In the genomic region with DNA sequence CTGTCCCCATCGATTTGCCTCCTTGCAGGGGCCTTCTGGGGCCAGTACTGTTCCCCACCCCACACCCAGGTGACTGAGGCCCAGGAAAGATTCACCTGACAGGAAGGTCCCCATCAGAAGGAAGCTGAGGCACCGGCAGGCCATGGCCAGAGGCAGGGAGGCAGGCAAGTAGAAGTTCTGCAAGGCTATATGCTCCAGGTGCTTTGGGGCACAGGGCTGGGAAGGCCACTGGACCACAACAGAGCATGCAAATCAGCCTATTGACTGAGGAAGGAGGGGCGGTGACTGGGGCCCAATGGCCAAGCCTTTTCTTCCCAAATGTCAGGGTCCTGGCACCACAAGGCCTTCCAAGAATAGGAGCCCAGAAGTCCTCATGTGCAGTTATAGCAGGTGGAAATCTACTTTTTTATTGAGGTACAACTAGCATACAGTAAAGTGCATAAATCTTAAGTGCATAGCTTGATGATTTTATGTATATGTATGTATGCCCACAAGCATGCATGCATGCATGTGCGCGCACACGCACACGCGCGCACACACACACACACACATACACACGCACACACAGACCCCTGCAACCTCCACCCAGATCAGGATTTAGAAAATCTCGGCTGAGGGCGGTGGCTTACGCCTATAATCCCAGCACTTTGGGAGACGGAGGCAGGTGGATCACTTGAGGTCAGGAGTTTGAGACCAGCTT, we compare ENCODE assay signal across 21 cellular contexts. TPM values are rescaled to one million over a fixed set of nuclear protein-coding genes. Genes with fewer than 3 reads are reported as not detected.
DNase-seq lines count a peak whose midpoint lies in the region; ATAC-seq and TF ChIP-seq lines count a peak whose summit lies in the region.
"Had no signal": no experiment of that assay in that cellular context is flagged by ENCODE, and none has a peak within 500 bp of the region (broad histone marks: within the 10 kb centered on the region; RNA-seq: fewer than 3 reads in every experiment).

A gene with protein sequence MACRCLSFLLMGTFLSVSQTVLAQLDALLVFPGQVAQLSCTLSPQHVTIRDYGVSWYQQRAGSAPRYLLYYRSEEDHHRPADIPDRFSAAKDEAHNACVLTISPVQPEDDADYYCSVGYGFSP (minus strand): TSS at position 206 of the 700 bp plus-strand sequence. CDS start 62 bp downstream, at position 144.

- H3K27ac Mint-ChIP-seq in stimulated activated naive CD8-positive, alpha-beta T cell treated with anti-CD3 and anti-CD28 coated beads, Interleukin-15, Interleukin-2, amounts not matched to agents 100 ng/mL and 50 ng/mL, for 24 hours, result no peak within 1 kb of the TSS
- H3K27ac Mint-ChIP-seq in memory B cell, result peak within 1 kb of the TSS; percentile 97
- H3K27ac Mint-ChIP-seq in activated CD8-positive, alpha-beta memory T cell treated with anti-CD3 and anti-CD28 coated beads, Interleukin-2, amount 10 ng/mL, durations not matched to agents 7 days and 5 days, result no peak within 1 kb of the TSS
- H3K27ac Mint-ChIP-seq: nephron progenitor cell had no signal

- no peaks in the 10 kb centered on the region for H3K36me3 Mint-ChIP-seq in stimulated activated naive CD8-positive, alpha-beta T cell treated with anti-CD3 and anti-CD28 coated beads, Interleukin-15, Interleukin-2, amounts not matched to agents 100 ng/mL and 50 ng/mL, for 24 hours (ENCODE audit: low read depth)
- peaks cover 5% of the 10 kb centered on the region for H3K36me3 Mint-ChIP-seq in memory B cell
- H3K36me3 Mint-ChIP-seq in activated CD8-positive, alpha-beta memory T cell treated with anti-CD3 and anti-CD28 coated beads, Interleukin-2, amount 10 ng/mL, durations not matched to agents 7 days and 5 days, result no peaks in the 10 kb centered on the region

- ATAC-seq in stimulated activated naive CD8-positive, alpha-beta T cell treated with anti-CD3 and anti-CD28 coated beads, Interleukin-15, Interleukin-2, amounts not matched to agents 100 U/mL and 50 U/mL, for 24 hours, result no peak
- no peak for ATAC-seq in memory B cell (ENCODE audit: low read depth)
- no peak for ATAC-seq in activated CD8-positive, alpha-beta memory T cell treated with anti-CD3 and anti-CD28 coated beads, Interleukin-2, amount 10 ng/mL, durations not matched to agents 7 days and 5 days

- no peaks in the 10 kb centered on the region for H3K9me2 ChIP-seq in OCI-LY7 (ENCODE audit: insufficient read depth, low read length)

- H4K20me1 ChIP-seq in OCI-LY7 (ENCODE audit: insufficient read depth, low read length), result no peaks in the 10 kb centered on the region

- H3K4me3 ChIP-seq in OCI-LY7 (ENCODE audit: low read depth, low read length, poor library complexity, severe bottlenecking), result peak within 1 kb of the TSS; percentile 78
- H3K4me3 ChIP-seq: lung, smooth muscle cell, suprapubic skin had no signal

- DNase-seq in stimulated activated naive CD8-positive, alpha-beta T cell treated with anti-CD3 and anti-CD28 coated beads, Interleukin-15, Interleukin-2, amounts not matched to agents 100 U/mL and 50 U/mL, for 24 hours, result no peak
- DNase-seq in OCI-LY7 (ENCODE audit: low spot score), result peak; percentile 89
- no peak for DNase-seq in memory B cell (ENCODE audit: low spot score in 2 of 2)
- DNase-seq in NCI-H2196 treated with DMSO at 0.1 percent for 48 hours (lab: John Stamatoyannopoulos, UW; ENCODE audit: unreplicated experiment), result no peak
- no peak for DNase-seq in middle frontal gyrus (ENCODE audit: extremely low spot score, low spot score)
- no peak for DNase-seq in activated CD8-positive, alpha-beta memory T cell treated with anti-CD3 and anti-CD28 coated beads, Interleukin-2, amount 10 ng/mL, durations not matched to agents 7 days and 5 days
- no peak for DNase-seq in iPS-NIHi7 (ENCODE audit: extremely low spot score)
- DNase-seq: activated CD4-positive, alpha-beta T cell treated with anti-CD3 and anti-CD28 coated beads for 48 hours; activated CD8-positive, alpha-beta memory T cell treated with anti-CD3 and anti-CD28 coated beads, Interleukin-2, amount 50 U/mL, for 48 hours; DMS79; islet precursor cell; NCI-H748 treated with DMSO at 0.1 percent for 48 hours; nephron progenitor cell; stimulated activated CD4-positive, alpha-beta T cell treated with anti-CD3 and anti-CD28 coated beads, Interleukin-4, amount 100 ng/mL, for 4 hours had no signal

- intact Hi-C loops in OCI-LY7 (cut with micrococcal nuclease; ENCODE audit: unreplicated experiment), result loop anchor here (5.0 to 10.0 kb wide), 2 partner anchors 93 to 820 kb away; no protein-coding TSS in a partner anchor

- H3K9me3 Mint-ChIP-seq in stimulated activated naive CD8-positive, alpha-beta T cell treated with anti-CD3 and anti-CD28 coated beads, Interleukin-15, Interleukin-2, amounts not matched to agents 100 ng/mL and 50 ng/mL, for 24 hours, result no peaks in the 10 kb centered on the region
- H3K9me3 Mint-ChIP-seq in memory B cell, result no peaks in the 10 kb centered on the region
- H3K9me3 Mint-ChIP-seq in activated CD8-positive, alpha-beta memory T cell treated with anti-CD3 and anti-CD28 coated beads, Interleukin-2, amount 10 ng/mL, durations not matched to agents 7 days and 5 days (ENCODE audit: low read depth), result no peaks in the 10 kb centered on the region
- H3K9me3 Mint-ChIP-seq: nephron progenitor cell had no signal

- H3K27ac ChIP-seq in OCI-LY7 (ENCODE audit: low read depth, low read length, poor library complexity, severe bottlenecking), result peak within 1 kb of the TSS; percentile 95
- H3K27ac ChIP-seq: C4-2B, suprapubic skin had no signal

- peak within 1 kb of the TSS; percentile 93 for H3K4me2 ChIP-seq in OCI-LY7 (ENCODE audit: low read length)
- H3K4me2 ChIP-seq: smooth muscle cell had no signal

- no peaks in the 10 kb centered on the region for H3K27me3 Mint-ChIP-seq in stimulated activated naive CD8-positive, alpha-beta T cell treated with anti-CD3 and anti-CD28 coated beads, Interleukin-15, Interleukin-2, amounts not matched to agents 100 ng/mL and 50 ng/mL, for 24 hours
- no peaks in the 10 kb centered on the region for H3K27me3 Mint-ChIP-seq in memory B cell
- no peaks in the 10 kb centered on the region for H3K27me3 Mint-ChIP-seq in activated CD8-positive, alpha-beta memory T cell treated with anti-CD3 and anti-CD28 coated beads, Interleukin-2, amount 10 ng/mL, durations not matched to agents 7 days and 5 days

- POLR2A ChIA-PET in OCI-LY7 (lab: Charles Lee), result interaction anchor here (0.5 to 2.3 kb wide), 9 partner anchors 13 to 105 kb away, joined by 3 to 8 read pairs (median 3); a partner anchor contains a TSS

- H2AFZ ChIP-seq in OCI-LY7 (ENCODE audit: low read length), result peak within 1 kb of the TSS; percentile 14; the same call in 1 of the 2 replicates

- peaks cover 34% of the 10 kb centered on the region for H3K4me1 Mint-ChIP-seq in stimulated activated naive CD8-positive, alpha-beta T cell treated with anti-CD3 and anti-CD28 coated beads, Interleukin-15, Interleukin-2, amounts not matched to agents 100 ng/mL and 50 ng/mL, for 24 hours (ENCODE audit: low read depth)
- peaks cover 39% of the 10 kb centered on the region for H3K4me1 Mint-ChIP-seq in memory B cell
- peaks cover 21% of the 10 kb centered on the region for H3K4me1 Mint-ChIP-seq in activated CD8-positive, alpha-beta memory T cell treated with anti-CD3 and anti-CD28 coated beads, Interleukin-2, amount 10 ng/mL, durations not matched to agents 7 days and 5 days

- no peaks in the 10 kb centered on the region; the same call in 1 of the 2 replicates for H3K36me3 ChIP-seq in OCI-LY7 (ENCODE audit: insufficient read depth, low read length)
- H3K36me3 ChIP-seq: suprapubic skin had no signal

- H3K4me1 ChIP-seq in OCI-LY7 (ENCODE audit: insufficient read depth, low read length, poor library complexity, severe bottlenecking), result peaks cover 59% of the 10 kb centered on the region

- no peaks in the 10 kb centered on the region for H3K9me3 ChIP-seq in OCI-LY7 (ENCODE audit: low read length)
- H3K9me3 ChIP-seq: suprapubic skin had no signal

- CTCF ChIA-PET in OCI-LY7 (lab: Charles Lee; ENCODE audit: unreplicated experiment), result interaction anchor here (0.5 kb wide), 1 partner anchor 70 kb away, joined by 3 read pairs; no protein-coding TSS in a partner anchor
- CTCF ChIA-PET in activated CD8-positive, alpha-beta memory T cell treated with anti-CD3 and anti-CD28 coated beads, Interleukin-2, amount 10 ng/mL, durations not matched to agents 7 days and 5 days (lab: Charles Lee), result interaction anchor here (0.9 to 1.4 kb wide), 4 partner anchors 9 to 49 kb away, joined by 3 to 4 read pairs (median 3); a partner anchor contains a TSS

- no peak for TF ChIP-seq CTCF in OCI-LY7 (conservative IDR thresholded peaks at IDR 0.05; ENCODE audit: low read length)

- BruUV-seq in OCI-LY7 (replicated peaks; lab: Mats Ljungman, UMichigan), result no TSS peak

- peaks cover 11% of the 10 kb centered on the region; the same call in 1 of the 2 replicates for H3K79me2 ChIP-seq in OCI-LY7 (ENCODE audit: insufficient read depth, low read depth, low read length)

- peak within 1 kb of the TSS; percentile 39 for H3K4me3 Mint-ChIP-seq in stimulated activated naive CD8-positive, alpha-beta T cell treated with anti-CD3 and anti-CD28 coated beads, Interleukin-15, Interleukin-2, amounts not matched to agents 100 ng/mL and 50 ng/mL, for 24 hours
- H3K4me3 Mint-ChIP-seq in memory B cell, result peak within 1 kb of the TSS; percentile 96
- H3K4me3 Mint-ChIP-seq in activated CD8-positive, alpha-beta memory T cell treated with anti-CD3 and anti-CD28 coated beads, Interleukin-2, amount 10 ng/mL, durations not matched to agents 7 days and 5 days, result no peak within 1 kb of the TSS
- H3K4me3 Mint-ChIP-seq: nephron progenitor cell had no signal

RNA-seq across cellular contexts. Expression of the gene that starts here (rescaled TPM):
- 163 and 241 TPM in 2 replicates for total RNA-seq in OCI-LY7 (2014; rRNA removed; shearing (Covaris generic))
- 312 and 333 TPM in 2 replicates for total RNA-seq in OCI-LY7 (2022)
- total RNA-seq in activated CD8-positive, alpha-beta memory T cell treated with anti-CD3 and anti-CD28 coated beads, Interleukin-2, amount 10 ng/mL, durations not matched to agents 7 days and 5 days, result under 1 TPM in 1 of 2 experiments, not detected in 1; 0.70 TPM
- total RNA-seq: lung, pulmonary artery endothelial cell, SK-MEL-5, smooth muscle cell, suprapubic skin had no signal

Comparison
In these comparisons a context has a peak if more than half of its experiments do, and no peak if none do; other contexts are left out.
1. RNA of the gene that starts here (total RNA-seq): 163 to 333 TPM in OCI-LY7; 0.70 TPM in activated CD8-positive, alpha-beta memory T cell treated with anti-CD3 and anti-CD28 coated beads, Interleukin-2, amount 10 ng/mL, durations not matched to agents 7 days and 5 days; every median in the first group is over 10 times any median in the second.